Comparison of ENCODE assay signal across 5 cellular contexts in genomic region chr1:16641159-16641975, GRCh38. TPM values are rescaled to one million over a fixed set of nuclear protein-coding genes. Genes with fewer than 3 reads are reported as not detected.
"Had no signal": no experiment of that assay in that cellular context is flagged by ENCODE, and none has a peak within 500 bp of the region (broad histone marks: within the 10 kb centered on the region; RNA-seq: fewer than 3 reads in every experiment).

No MANE protein-coding gene starts in this region.

RNA-seq across cellular contexts. Expression of gene RNU1-3, which starts 25.4 kb away (rescaled TPM):
- polyA plus RNA-seq: adrenal gland, aorta, heart left ventricle, right cardiac atrium, spleen had no signal
